ENCODE assay signal across 8 cellular contexts in genomic region chr6:37433657-37434271, GRCh38. TPM values are rescaled to one million over a fixed set of nuclear protein-coding genes. Genes with fewer than 3 reads are reported as not detected.
DNase-seq lines count a peak whose midpoint lies in the region; ATAC-seq, FAIRE-seq and TF ChIP-seq lines count a peak whose summit lies in the region.

No MANE protein-coding gene starts in this region.

- H3K27ac Mint-ChIP-seq in progenitor cell of endocrine pancreas: peak overlapping the region; percentile 92

- peak; percentile 37 for ATAC-seq in HCT116

- BruUV-seq in HCT116 (replicated peaks; lab: Mats Ljungman, UMichigan): TSS peak; percentile 39

- H3K9ac ChIP-seq in HCT116 (ENCODE audit: low read length): peak overlapping the region; percentile 74

- whole genome bisulfite sequencing in urinary bladder: 3% methylated on average over 13 of the region's 13 CpGs

- H3K27ac ChIP-seq in HCT116 (ENCODE audit: low read depth, low read length) (peak overlapping the region; percentile 32; the same call in 1 of the 2 replicates), urinary bladder (ENCODE audit: low read depth) (peak overlapping the region; percentile 89)

- TF ChIP-seq POLR2A in GM12892 (IDR thresholded peaks at IDR 0.05; ENCODE audit: low read depth, low read length) (no peak), HCT116 (IDR thresholded peaks at IDR 0.05; ENCODE audit: borderline replicate concordance, extremely low read depth, insufficient read depth, insufficient read length) (no peak)

- 0 out of 2 replicates have a peak, but pooled peaks cover 3% of the 10 kb centered on the region for H3K9me2 ChIP-seq in HCT116 (ENCODE audit: insufficient read depth)

- H3K27me3 ChIP-seq in HCT116 (ENCODE audit: insufficient read depth, low read length): no peaks in the 10 kb centered on the region

- POLR2A ChIA-PET in HCT116 (lab: Charles Lee): interaction anchor here (0.6 kb wide), 1 partner anchor 264 kb away, joined by 3 read pairs; the partner anchor contains the start of gene MDGA1

- intact Hi-C loops in HCT116 (cut with micrococcal nuclease): no loop called here

- CTCF ChIA-PET in HCT116 (lab: Charles Lee): no interaction called here

- DNase-seq in GM12892 (ENCODE audit: insufficient read length) (peak; percentile 43), HCT116 (ENCODE audit: low read depth, low spot score) (no peak), NAMALWA (ENCODE audit: low spot score) (peak; percentile 64), fibroblast of villous mesenchyme (ENCODE audit: low read depth) (peak; percentile 48), progenitor cell of endocrine pancreas (ENCODE audit: low spot score, unreplicated experiment) (no peak), DMS153 (lab: John Stamatoyannopoulos, UW) (no peak)
- peak; percentile 77 for DNase-seq in activated CD8-positive, alpha-beta memory T cell treated with anti-CD3 and anti-CD28 coated beads, Interleukin-2, amount 50 U/mL, for 48 hours

- TF ChIP-seq RAD21 in HCT116 (IDR thresholded peaks at IDR 0.05; ENCODE audit: low read depth): no peak

- H3K27me3 Mint-ChIP-seq in progenitor cell of endocrine pancreas: no peaks in the 10 kb centered on the region

- H3K4me2 ChIP-seq in HCT116 (ENCODE audit: low read length): peak overlapping the region; percentile 97

- RAD21 ChIA-PET in HCT116 (lab: Charles Lee; ENCODE audit: low non-redundant PET in 1 of 2, low total read pairs in 2 of 2, uncharacterized antibody in 2 of 2, unreplicated experiment in 2 of 2): no interaction called here

- no peaks in the 10 kb centered on the region for H3K9me3 ChIP-seq in HCT116 (ENCODE audit: control insufficient read depth in 1 of 2, insufficient read depth in 1 of 2, low read depth in 1 of 2, low read length in 2 of 2)

- FAIRE-seq in GM12892 (lab: Jason Lieb, UNC): peak; percentile 56

- TF ChIP-seq CTCF in HCT116 (IDR thresholded peaks at IDR 0.05 in 2 of 3, conservative IDR thresholded peaks at IDR 0.05 in 1 of 3; ENCODE audit: borderline replicate concordance in 1 of 3, insufficient read depth in 1 of 3, low read depth in 2 of 3, low read length in 2 of 3) (no peak), fibroblast of villous mesenchyme (IDR thresholded peaks at IDR 0.05; ENCODE audit: insufficient read depth, low read depth, low read length) (no peak), progenitor cell of endocrine pancreas (IDR thresholded peaks at IDR 0.05; ENCODE audit: unreplicated experiment) (no peak)

- H3K4me1 ChIP-seq in HCT116 (ENCODE audit: control insufficient read depth in 1 of 2, insufficient read depth in 2 of 2, low read length in 2 of 2) (peaks cover 5 to 18% of the 10 kb centered on the region in 2 experiments; a peak in 2 of 4 replicates), urinary bladder (ENCODE audit: insufficient read depth) (no peaks in the 10 kb centered on the region)

- peak overlapping the region; percentile 90 for H3K4me3 Mint-ChIP-seq in progenitor cell of endocrine pancreas (ENCODE audit: low read depth)

- peaks cover 19% of the 10 kb centered on the region for H3K79me2 ChIP-seq in HCT116 (ENCODE audit: insufficient read depth, low read length)

- peaks cover 6% of the 10 kb centered on the region for H3K36me3 Mint-ChIP-seq in progenitor cell of endocrine pancreas (ENCODE audit: insufficient read depth)

- no peak overlapping the region for H2AFZ ChIP-seq in HCT116 (ENCODE audit: low read depth, low read length, poor library complexity, severe bottlenecking)

- H3K4me3 ChIP-seq in HCT116 (replicated peaks in 1 of 2; ENCODE audit: low read depth in 1 of 2, low read length in 2 of 2): peak overlapping the region; percentile 91 to 93
- peak overlapping the region; percentile 94 for H3K4me3 ChIP-seq in fibroblast of villous mesenchyme (ENCODE audit: low read depth, low read length)
- H3K4me3 ChIP-seq in urinary bladder (ENCODE audit: low read depth, low read length): peak overlapping the region; percentile 88

- H3K4me1 Mint-ChIP-seq in progenitor cell of endocrine pancreas (ENCODE audit: low read depth): peaks cover 27% of the 10 kb centered on the region

- peaks cover 0 to 10% of the 10 kb centered on the region in 2 experiments; a peak in 1 of 4 replicates for H3K36me3 ChIP-seq in HCT116 (ENCODE audit: control insufficient read depth in 1 of 2, insufficient read depth in 2 of 2, low read length in 2 of 2)
- no peaks in the 10 kb centered on the region for H3K36me3 ChIP-seq in urinary bladder (ENCODE audit: insufficient read depth)

- no peaks in the 10 kb centered on the region for H3K9me3 Mint-ChIP-seq in progenitor cell of endocrine pancreas (ENCODE audit: low read depth)

- no peaks in the 10 kb centered on the region for H4K20me1 ChIP-seq in HCT116 (ENCODE audit: insufficient read depth)

TF ChIP-seq in HCT116, 20 proteins besides CTCF, POLR2A, EP300 and RAD21 (continues in another document):
- no peak for TF ChIP-seq ELF1 (IDR thresholded peaks at IDR 0.05; ENCODE audit: borderline replicate concordance, low read depth)
- TF ChIP-seq CEBPB (IDR thresholded peaks at IDR 0.05; ENCODE audit: low read depth): no peak
- no peak for TF ChIP-seq EZH2phosphoT487 (IDR thresholded peaks at IDR 0.05; ENCODE audit: borderline replicate concordance)
- TF ChIP-seq CBX3 (IDR thresholded peaks at IDR 0.05; ENCODE audit: low read depth): no peak
- no peak for TF ChIP-seq FOSL1 (IDR thresholded peaks at IDR 0.05; ENCODE audit: low read depth)
- no peak for TF ChIP-seq ZNF274 (IDR thresholded peaks at IDR 0.05; ENCODE audit: low read depth, low read length)
- TF ChIP-seq, protein P1, sequence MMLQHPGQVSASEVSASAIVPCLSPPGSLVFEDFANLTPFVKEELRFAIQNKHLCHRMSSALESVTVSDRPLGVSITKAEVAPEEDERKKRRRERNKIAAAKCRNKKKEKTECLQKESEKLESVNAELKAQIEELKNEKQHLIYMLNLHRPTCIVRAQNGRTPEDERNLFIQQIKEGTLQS (IDR thresholded peaks at IDR 0.05): no peak
- TF ChIP-seq YY1 (IDR thresholded peaks at IDR 0.05; ENCODE audit: extremely low read depth, insufficient replicate concordance, low read depth, low read length): no peak
- no peak; the same call in 1 of the 2 replicates for TF ChIP-seq ZFX (IDR thresholded peaks at IDR 0.05)
- no peak for TF ChIP-seq SP1 (IDR thresholded peaks at IDR 0.05; ENCODE audit: low read depth)
- TF ChIP-seq POLR2AphosphoS5 (IDR thresholded peaks at IDR 0.05; ENCODE audit: low read depth, low read length): no peak
- no peak for TF ChIP-seq JUND (IDR thresholded peaks at IDR 0.05)
- TF ChIP-seq ZBTB33 (IDR thresholded peaks at IDR 0.05; ENCODE audit: extremely low read depth, insufficient replicate concordance, low read length): no peak
- TF ChIP-seq, protein P2, sequence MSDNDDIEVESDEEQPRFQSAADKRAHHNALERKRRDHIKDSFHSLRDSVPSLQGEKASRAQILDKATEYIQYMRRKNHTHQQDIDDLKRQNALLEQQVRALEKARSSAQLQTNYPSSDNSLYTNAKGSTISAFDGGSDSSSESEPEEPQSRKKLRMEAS (IDR thresholded peaks at IDR 0.05): no peak
- TF ChIP-seq EGR1 (IDR thresholded peaks at IDR 0.05; ENCODE audit: low read depth): no peak
- TF ChIP-seq SIN3A (IDR thresholded peaks at IDR 0.05; ENCODE audit: low read depth): no peak
- TF ChIP-seq TCF7L2 (IDR thresholded peaks at IDR 0.05; ENCODE audit: borderline replicate concordance, extremely low read depth, insufficient read depth, insufficient read length): no peak
- no peak for TF ChIP-seq SRF (IDR thresholded peaks at IDR 0.05; ENCODE audit: low read depth)
- TF ChIP-seq, protein P3, sequence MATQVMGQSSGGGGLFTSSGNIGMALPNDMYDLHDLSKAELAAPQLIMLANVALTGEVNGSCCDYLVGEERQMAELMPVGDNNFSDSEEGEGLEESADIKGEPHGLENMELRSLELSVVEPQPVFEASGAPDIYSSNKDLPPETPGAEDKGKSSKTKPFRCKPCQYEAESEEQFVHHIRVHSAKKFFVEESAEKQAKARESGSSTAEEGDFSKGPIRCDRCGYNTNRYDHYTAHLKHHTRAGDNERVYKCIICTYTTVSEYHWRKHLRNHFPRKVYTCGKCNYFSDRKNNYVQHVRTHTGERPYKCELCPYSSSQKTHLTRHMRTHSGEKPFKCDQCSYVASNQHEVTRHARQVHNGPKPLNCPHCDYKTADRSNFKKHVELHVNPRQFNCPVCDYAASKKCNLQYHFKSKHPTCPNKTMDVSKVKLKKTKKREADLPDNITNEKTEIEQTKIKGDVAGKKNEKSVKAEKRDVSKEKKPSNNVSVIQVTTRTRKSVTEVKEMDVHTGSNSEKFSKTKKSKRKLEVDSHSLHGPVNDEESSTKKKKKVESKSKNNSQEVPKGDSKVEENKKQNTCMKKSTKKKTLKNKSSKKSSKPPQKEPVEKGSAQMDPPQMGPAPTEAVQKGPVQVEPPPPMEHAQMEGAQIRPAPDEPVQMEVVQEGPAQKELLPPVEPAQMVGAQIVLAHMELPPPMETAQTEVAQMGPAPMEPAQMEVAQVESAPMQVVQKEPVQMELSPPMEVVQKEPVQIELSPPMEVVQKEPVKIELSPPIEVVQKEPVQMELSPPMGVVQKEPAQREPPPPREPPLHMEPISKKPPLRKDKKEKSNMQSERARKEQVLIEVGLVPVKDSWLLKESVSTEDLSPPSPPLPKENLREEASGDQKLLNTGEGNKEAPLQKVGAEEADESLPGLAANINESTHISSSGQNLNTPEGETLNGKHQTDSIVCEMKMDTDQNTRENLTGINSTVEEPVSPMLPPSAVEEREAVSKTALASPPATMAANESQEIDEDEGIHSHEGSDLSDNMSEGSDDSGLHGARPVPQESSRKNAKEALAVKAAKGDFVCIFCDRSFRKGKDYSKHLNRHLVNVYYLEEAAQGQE (IDR thresholded peaks at IDR 0.05; ENCODE audit: low read depth): no peak

RNA-seq across cellular contexts. Expression of gene CMTR1, which starts 0.7 kb away (rescaled TPM):
- polyA plus RNA-seq in GM12892 (2012; ENCODE audit: missing spikeins): 47.9 TPM
- 28.7 TPM for total RNA-seq in HCT116 (2021; ENCODE audit: unreplicated experiment)
- 17.8 and 21.5 TPM in 2 replicates for polyA plus RNA-seq in HCT116 (2012)
- 39.0 and 49.7 TPM in 2 replicates for total RNA-seq in fibroblast of villous mesenchyme
- total RNA-seq in progenitor cell of endocrine pancreas: 48.0 and 50.5 TPM in 2 replicates
- total RNA-seq in urinary bladder: 32.3 TPM
- 26.0 TPM for polyA plus RNA-seq in urinary bladder

Comparison
In these comparisons a context has a peak if more than half of its experiments do, and no peak if none do; other contexts are left out.
1. DNase-seq: peak in GM12892 (single experiment), NAMALWA (single experiment), activated CD8-positive, alpha-beta memory T cell treated with anti-CD3 and anti-CD28 coated beads, Interleukin-2, amount 50 U/mL, for 48 hours (single experiment) and fibroblast of villous mesenchyme (single experiment); none in HCT116 (single experiment), progenitor cell of endocrine pancreas (single experiment) and DMS153 (single experiment).
2. Peak in every context shown above with its lines, with median percentiles within 50 percentile points of each other: H3K4me3 ChIP-seq.